Comparison of ENCODE assay signal across 8 cellular contexts in genomic region chr17:45430738-45431530, GRCh38. TPM values are rescaled to one million over a fixed set of nuclear protein-coding genes. Genes with fewer than 3 reads are reported as not detected.
DNase-seq lines count a peak whose midpoint lies in the region; ATAC-seq and TF ChIP-seq lines count a peak whose summit lies in the region.

No MANE protein-coding gene starts in this region.

- H3K4me1 Mint-ChIP-seq in neural progenitor cell, result peaks cover 17% of the 10 kb centered on the region

- H3K27ac Mint-ChIP-seq in neural progenitor cell, result no peak overlapping the region

- peaks cover 28% of the 10 kb centered on the region for H3F3A ChIP-seq in neural progenitor cell (ENCODE audit: low read depth)

- no peaks in the 10 kb centered on the region for H3K9me3 Mint-ChIP-seq in neural progenitor cell

- no peak for TF ChIP-seq CTCF in neural progenitor cell (IDR thresholded peaks at IDR 0.05)

- H3K27me3 Mint-ChIP-seq in neural progenitor cell (ENCODE audit: insufficient read depth, low read depth), result peaks cover 47% of the 10 kb centered on the region

- peaks cover 31% of the 10 kb centered on the region for H4K20me1 ChIP-seq in neural progenitor cell (ENCODE audit: low read depth)

- H3K36me3 ChIP-seq in SJCRH30 (no peaks in the 10 kb centered on the region), neural progenitor cell (no peaks in the 10 kb centered on the region)

- H3K4me3 Mint-ChIP-seq in neural progenitor cell, result peak overlapping the region; percentile 77

- peak overlapping the region; percentile 98 for H3K4me2 ChIP-seq in neural progenitor cell

- no peaks in the 10 kb centered on the region for H3K36me3 Mint-ChIP-seq in neural progenitor cell

- H3K4me3 ChIP-seq in SJCRH30, result peak overlapping the region; percentile 58
- peak overlapping the region; percentile 61 for H3K4me3 ChIP-seq in neural progenitor cell

- no peak overlapping the region for H3K27ac ChIP-seq in SJCRH30
- peak overlapping the region; percentile 95 for H3K27ac ChIP-seq in epithelial cell of prostate
- no peak overlapping the region for H3K27ac ChIP-seq in neural progenitor cell

- DNase-seq in DMS53 treated with DMSO at 0.1 percent for 48 hours (lab: John Stamatoyannopoulos, UW; ENCODE audit: unreplicated experiment) (peak; percentile 72), SJCRH30 (no peak), epithelial cell of prostate (ENCODE audit: low read depth, low spot score) (no peak), neural progenitor cell (ENCODE audit: low spot score) (peak; percentile 48), middle frontal gyrus (ENCODE audit: extremely low spot score, low spot score) (no peak), COLO829 (ENCODE audit: low spot score) (no peak), nucleus accumbens (lab: John Stamatoyannopoulos, UW) (no peak)

- no peaks in the 10 kb centered on the region for H3K79me2 ChIP-seq in neural progenitor cell (ENCODE audit: low read depth)

- no peaks in the 10 kb centered on the region for H3K9me3 ChIP-seq in SJCRH30 (replicated peaks)
- H3K9me3 ChIP-seq in neural progenitor cell (ENCODE audit: low read depth), result no peaks in the 10 kb centered on the region

- H3K27me3 ChIP-seq in SJCRH30 (no peaks in the 10 kb centered on the region), neural progenitor cell (peaks cover 87% of the 10 kb centered on the region)

- peak overlapping the region; percentile 95 for H2AFZ ChIP-seq in neural progenitor cell (replicated peaks)

- peak; percentile 24 for ATAC-seq in GM21737 (IDR thresholded peaks at IDR 0.05; ENCODE audit: unreplicated experiment)

- no peak overlapping the region for H3K9ac ChIP-seq in neural progenitor cell

- H3K4me1 ChIP-seq in SJCRH30 (no peaks in the 10 kb centered on the region), neural progenitor cell (peaks cover 10% of the 10 kb centered on the region)

RNA-seq across cellular contexts. Expression of gene ARHGAP27, which starts 1.7 kb away (rescaled TPM):
- total RNA-seq in SJCRH30 (2014; rRNA removed; shearing (Covaris generic)), result 1.2 and 2.2 TPM in 2 replicates
- 1.0 and 3.0 TPM in 2 replicates for total RNA-seq in neural progenitor cell (ENCODE audit: low replicate concordance)

RNA-seq across cellular contexts. Expression of gene PLEKHM1, which starts 59.6 kb away (rescaled TPM):
- 15.4 and 17.0 TPM in 2 replicates for total RNA-seq in SJCRH30 (2014; rRNA removed; shearing (Covaris generic))
- 6.2 and 7.0 TPM in 2 replicates for total RNA-seq in neural progenitor cell (ENCODE audit: low replicate concordance)

Comparison
In these comparisons a context has a peak if more than half of its experiments do, and no peak if none do; other contexts are left out.
1. DNase-seq: peak in DMS53 treated with DMSO at 0.1 percent for 48 hours (single experiment) and neural progenitor cell (single experiment); none in SJCRH30 (0 of 2), epithelial cell of prostate (single experiment), middle frontal gyrus (single experiment), COLO829 (single experiment) and nucleus accumbens (0 of 56).